26 cellular contexts compared by ENCODE assay signal in genomic region chr7:22654836-22655235, GRCh38.
"Had no signal": no experiment of that assay in that cellular context is flagged by ENCODE, and none has a peak within 500 bp of the region (broad histone marks: within the 10 kb centered on the region; RNA-seq: fewer than 3 reads in every experiment).

No MANE protein-coding gene starts in this region.

- H3K4me1 Mint-ChIP-seq: activated CD8-positive, alpha-beta memory T cell treated with anti-CD3 and anti-CD28 coated beads, Interleukin-2, amount 10 ng/mL, durations not matched to agents 7 days and 5 days; activated naive CD8-positive, alpha-beta T cell treated with anti-CD3 and anti-CD28 coated beads for 36 hours had no signal

- H3K36me3 ChIP-seq: brain microvascular endothelial cell, suprapubic skin, tibial artery had no signal

- DNase-seq: activated CD4-positive, alpha-beta T cell treated with anti-CD3 and anti-CD28 coated beads, Interleukin-2, amount 50 U/mL, for 1 hour; activated CD8-positive, alpha-beta memory T cell treated with anti-CD3 and anti-CD28 coated beads, Interleukin-2, amount 10 ng/mL, durations not matched to agents 7 days and 5 days; activated CD8-positive, alpha-beta T cell treated with anti-CD3 and anti-CD28 coated beads, Interleukin-2, amount 10 ng/mL, durations not matched to agents 7 days and 5 days; activated naive CD4-positive, alpha-beta T cell treated with Interleukin-2 at 50 U/mL for 16 hours; activated naive CD8-positive, alpha-beta T cell treated with anti-CD3 and anti-CD28 coated beads for 36 hours; activated T-cell treated with anti-CD3 and anti-CD28 coated beads, Interleukin-2, amount 50 U/mL, for 72 hours; amniotic stem cell; brain microvascular endothelial cell; cortex of kidney; effector memory CD8-positive, alpha-beta T cell; foreskin fibroblast; head of caudate nucleus; hippocampal formation; kidney; left colon; midbrain; naive thymus-derived CD4-positive, alpha-beta T cell; posterior cingulate gyrus; right cardiac atrium; spleen; stimulated activated naive CD4-positive, alpha-beta T cell; T-helper 2 cell; tibial artery had no signal

- H3K27me3 ChIP-seq: brain microvascular endothelial cell, spleen, suprapubic skin, tibial artery had no signal

- H3K9me3 ChIP-seq: spleen, suprapubic skin, tibial artery had no signal

- H3K36me3 Mint-ChIP-seq: activated naive CD8-positive, alpha-beta T cell treated with anti-CD3 and anti-CD28 coated beads for 36 hours had no signal

- H3K4me3 Mint-ChIP-seq: activated CD8-positive, alpha-beta memory T cell treated with anti-CD3 and anti-CD28 coated beads, Interleukin-2, amount 10 ng/mL, durations not matched to agents 7 days and 5 days; activated CD8-positive, alpha-beta T cell treated with anti-CD3 and anti-CD28 coated beads, Interleukin-2, amount 10 ng/mL, durations not matched to agents 7 days and 5 days; activated naive CD8-positive, alpha-beta T cell treated with anti-CD3 and anti-CD28 coated beads for 36 hours; activated T-cell treated with anti-CD3 and anti-CD28 coated beads, Interleukin-2, amount 50 U/mL, for 72 hours; effector memory CD8-positive, alpha-beta T cell; naive thymus-derived CD4-positive, alpha-beta T cell; neural crest cell; WTC11 had no signal

- H3K27ac Mint-ChIP-seq: activated CD8-positive, alpha-beta memory T cell treated with anti-CD3 and anti-CD28 coated beads, Interleukin-2, amount 10 ng/mL, durations not matched to agents 7 days and 5 days; activated CD8-positive, alpha-beta T cell treated with anti-CD3 and anti-CD28 coated beads, Interleukin-2, amount 10 ng/mL, durations not matched to agents 7 days and 5 days; activated naive CD8-positive, alpha-beta T cell treated with anti-CD3 and anti-CD28 coated beads for 36 hours; activated T-cell treated with anti-CD3 and anti-CD28 coated beads, Interleukin-2, amount 50 U/mL, for 72 hours; effector memory CD8-positive, alpha-beta T cell; naive thymus-derived CD4-positive, alpha-beta T cell; WTC11 had no signal

- H3K4me1 ChIP-seq: suprapubic skin had no signal

- H3K4me3 ChIP-seq: spleen, suprapubic skin, tibial artery had no signal

- H3K27ac ChIP-seq: brain microvascular endothelial cell, spleen, suprapubic skin, tibial artery had no signal

- H3K9me3 Mint-ChIP-seq: activated naive CD8-positive, alpha-beta T cell treated with anti-CD3 and anti-CD28 coated beads for 36 hours; effector memory CD8-positive, alpha-beta T cell had no signal
